ENCODE assay signal across 8 cellular contexts in the genomic region with DNA sequence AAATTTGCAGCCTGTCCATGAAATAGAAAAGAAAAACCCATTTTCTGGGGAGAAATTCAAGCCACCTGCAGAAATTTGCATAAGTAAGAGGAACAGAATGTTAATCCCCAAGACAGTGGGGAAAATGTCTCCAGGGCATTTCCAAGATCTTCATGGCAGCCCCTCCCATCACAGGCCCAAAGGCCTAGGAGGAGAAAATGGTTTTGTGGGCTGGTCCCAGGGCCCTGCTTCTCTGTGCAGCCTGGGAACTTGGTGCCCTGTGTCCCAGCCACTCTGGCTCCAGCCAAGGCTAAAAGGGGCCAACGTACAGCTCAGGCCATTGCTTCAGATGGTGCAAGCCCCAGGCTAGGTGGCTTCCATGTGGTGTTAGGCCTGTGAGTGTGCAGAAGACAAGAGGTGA.
"Had no signal": no experiment of that assay in that cellular context is flagged by ENCODE, and none has a peak within 500 bp of the region (broad histone marks: within the 10 kb centered on the region; RNA-seq: fewer than 3 reads in every experiment).

No MANE protein-coding gene starts in this region.

- H3K27ac ChIP-seq: HL-60, KMS-11 had no signal

- FAIRE-seq: HepG2, HTR-8/SVneo had no signal

- H3K27ac Mint-ChIP-seq: IgD-negative memory B cell had no signal

- H3K9ac ChIP-seq: KMS-11 had no signal

- H3K4me2 ChIP-seq: KMS-11 had no signal

- H3K4me3 Mint-ChIP-seq: IgD-negative memory B cell had no signal

- ATAC-seq: HepG2 had no signal

- H3K4me1 Mint-ChIP-seq: IgD-negative memory B cell had no signal

- DNase-seq: IMR-90, KBM-7, KG1 had no signal
